ENCODE assay signal across 5 cellular contexts in genomic region chr5:179285776-179286162, GRCh38. TPM values are rescaled to one million over a fixed set of nuclear protein-coding genes. Genes with fewer than 3 reads are reported as not detected.
"Had no signal": no experiment of that assay in that cellular context is flagged by ENCODE, and none has a peak within 500 bp of the region (broad histone marks: within the 10 kb centered on the region; RNA-seq: fewer than 3 reads in every experiment).

No MANE protein-coding gene starts in this region.

RNA-seq across cellular contexts. Expression of gene ADAMTS2, which starts 59.5 kb away (rescaled TPM):
- total RNA-seq: activated CD8-positive, alpha-beta memory T cell treated with anti-CD3 and anti-CD28 coated beads for 36 hours; activated T-cell treated with anti-CD3 and anti-CD28 coated beads, Interleukin-2, amount 50 U/mL, for 72 hours; natural killer cell treated with Interleukin-12 subunit alpha and Interleukin-12 subunit beta and Interleukin-15 and Interleukin-18, amount 100 ng/mL, for 72 hours; T-helper 2 cell treated with Interferon-gamma antibody and Interleukin-4, amounts not matched to agents 100 ng/mL and 5 ng/mL, for 36 hours had no signal
- polyA plus RNA-seq: keratinocyte had no signal
